8 cellular contexts compared by ENCODE assay signal in genomic region chr6:34132486-34133185, GRCh38. TPM values are rescaled to one million over a fixed set of nuclear protein-coding genes. Genes with fewer than 3 reads are reported as not detected.
DNase-seq lines count a peak whose midpoint lies in the region; ATAC-seq and TF ChIP-seq lines count a peak whose summit lies in the region.

No MANE protein-coding gene starts in this region.

- no peaks in the 10 kb centered on the region for H3K4me1 ChIP-seq in colonic mucosa

- POLR2A ChIA-PET in activated CD4-positive, alpha-beta memory T cell treated with anti-CD3 and anti-CD28 coated beads for 36 hours (lab: Charles Lee) = no interaction called here

- H3K27me3 ChIP-seq in colonic mucosa = no peaks in the 10 kb centered on the region

- TF ChIP-seq EP300 in Ishikawa (IDR thresholded peaks at IDR 0.05; ENCODE audit: borderline replicate concordance) = no peak

- ATAC-seq in HG02970 (IDR thresholded peaks at IDR 0.05; ENCODE audit: low FRiP score, unreplicated experiment) = no peak

- DNase-seq in DMS153 (lab: John Stamatoyannopoulos, UW) (peak; percentile 84), iPS-NIHi7 (ENCODE audit: extremely low spot score) (peak; percentile 86), colonic mucosa (no peak), NOMO-1 (lab: John Stamatoyannopoulos, UW; ENCODE audit: unreplicated experiment in 2 of 2) (no peak), NCI-H524 (lab: John Stamatoyannopoulos, UW) (no peak)
- peak; percentile 43 for DNase-seq in activated CD4-positive, alpha-beta memory T cell treated with anti-CD3 and anti-CD28 coated beads for 36 hours

- no peak overlapping the region for H3K27ac Mint-ChIP-seq in activated CD4-positive, alpha-beta memory T cell treated with anti-CD3 and anti-CD28 coated beads for 36 hours

- H3K9me3 ChIP-seq in colonic mucosa = no peaks in the 10 kb centered on the region

- H3K4me1 Mint-ChIP-seq in activated CD4-positive, alpha-beta memory T cell treated with anti-CD3 and anti-CD28 coated beads for 36 hours (ENCODE audit: low read depth) = no peaks in the 10 kb centered on the region

- H3K9ac ChIP-seq in colonic mucosa (ENCODE audit: low read depth in 2 of 2, low read length in 2 of 2) = no peak overlapping the region

- no peak for TF ChIP-seq CTCF in colonic mucosa (IDR thresholded peaks at IDR 0.05)

- H3K36me3 Mint-ChIP-seq in activated CD4-positive, alpha-beta memory T cell treated with anti-CD3 and anti-CD28 coated beads for 36 hours = no peaks in the 10 kb centered on the region

- intact Hi-C loops in activated CD4-positive, alpha-beta memory T cell treated with anti-CD3 and anti-CD28 coated beads for 36 hours (cut with micrococcal nuclease) = no loop called here
- intact Hi-C loops in colonic mucosa (cut with DNase I) = no loop called here

- peaks cover 49% of the 10 kb centered on the region for H3K27me3 Mint-ChIP-seq in activated CD4-positive, alpha-beta memory T cell treated with anti-CD3 and anti-CD28 coated beads for 36 hours

- CTCF ChIA-PET in activated CD4-positive, alpha-beta memory T cell treated with anti-CD3 and anti-CD28 coated beads for 36 hours (lab: Charles Lee) = no interaction called here

- H3K4me3 Mint-ChIP-seq in activated CD4-positive, alpha-beta memory T cell treated with anti-CD3 and anti-CD28 coated beads for 36 hours = no peak overlapping the region

- no peak for TF ChIP-seq RAD21 in Ishikawa (IDR thresholded peaks at IDR 0.05; ENCODE audit: low read depth)

- H3K27ac ChIP-seq in colonic mucosa = no peak overlapping the region

- H3K36me3 ChIP-seq in colonic mucosa = no peaks in the 10 kb centered on the region

- no peak overlapping the region for H3K4me3 ChIP-seq in colonic mucosa

- no peaks in the 10 kb centered on the region for H3K9me3 Mint-ChIP-seq in activated CD4-positive, alpha-beta memory T cell treated with anti-CD3 and anti-CD28 coated beads for 36 hours

TF ChIP-seq in Ishikawa, 13 proteins besides CTCF, POLR2A, EP300 and RAD21:
- TF ChIP-seq CREB1 (IDR thresholded peaks at IDR 0.05; ENCODE audit: low read depth) (no peak), REST (IDR thresholded peaks at IDR 0.05; ENCODE audit: low read depth) (peak; percentile 97)
TF ChIP-seq in Ishikawa: peak in this region for 1.

RNA-seq across cellular contexts. Expression of gene GRM4, which starts 13.3 kb away (rescaled TPM):
- total RNA-seq in activated CD4-positive, alpha-beta memory T cell treated with anti-CD3 and anti-CD28 coated beads for 36 hours = under 1 TPM in 1 of 2 experiments, not detected in 1; 0.05 TPM
- under 1 TPM in 1 of 2 donors, not detected in 1; 0.07 TPM for total RNA-seq in colonic mucosa

Comparison
In these comparisons a context has a peak if more than half of its experiments do, and no peak if none do; other contexts are left out.
1. DNase-seq: peak in DMS153 (single experiment), activated CD4-positive, alpha-beta memory T cell treated with anti-CD3 and anti-CD28 coated beads for 36 hours (single experiment) and iPS-NIHi7 (single experiment); none in colonic mucosa (single experiment), NOMO-1 (0 of 2) and NCI-H524 (0 of 2).